In the genomic region with DNA sequence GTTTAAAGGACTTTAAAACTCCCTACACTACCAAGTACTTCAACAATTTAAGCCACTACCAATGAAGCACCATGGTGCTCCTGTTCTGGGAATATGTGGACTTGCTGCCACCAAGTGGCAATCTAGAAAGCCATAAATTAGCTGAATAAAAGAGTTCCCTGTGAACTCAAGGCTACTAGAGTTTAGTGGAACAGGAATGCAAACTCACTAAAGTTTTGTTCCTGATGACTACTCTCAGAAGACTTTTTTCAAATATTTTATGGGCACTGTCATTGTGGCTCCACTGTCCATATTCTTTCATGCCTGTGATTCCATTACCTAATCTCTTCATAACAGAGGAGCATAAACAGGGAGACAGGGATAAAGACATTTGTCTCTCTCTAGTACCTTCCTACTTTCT, we compare ENCODE assay signal across 8 cellular contexts.
DNase-seq lines count a peak whose midpoint lies in the region; ATAC-seq and TF ChIP-seq lines count a peak whose summit lies in the region.

No MANE protein-coding gene starts in this region.

- ATAC-seq in HG03442 (IDR thresholded peaks at IDR 0.05; ENCODE audit: unreplicated experiment) (peak; percentile 45), HG03025 (IDR thresholded peaks at IDR 0.05; ENCODE audit: low FRiP score, unreplicated experiment) (no peak)

- TF ChIP-seq CTCF in right atrium auricular region (IDR thresholded peaks at IDR 0.05): peak; percentile 27 to 81

- peaks cover 0 to 9% of the 10 kb centered on the region in 2 donors for H3K4me1 ChIP-seq in right atrium auricular region

- DNase-seq in D341Med (ENCODE audit: low spot score) (peak; percentile 49), NCI-H82 treated with DMSO at 0.1 percent for 48 hours (lab: John Stamatoyannopoulos, UW; ENCODE audit: unreplicated experiment) (peak; percentile 48), amygdala (lab: John Stamatoyannopoulos, UW) (peak in 29 of 56 donors; percentile 1 to 79 (median 21)), right atrium auricular region (ENCODE audit: low spot score) (no peak), renal cortical epithelial cell (ENCODE audit: low read depth) (peak; percentile 93), 8988T (no peak)

- H3K9me3 ChIP-seq in right atrium auricular region: no peaks in the 10 kb centered on the region

- no peaks in the 10 kb centered on the region for H3K36me3 ChIP-seq in right atrium auricular region

- H3K27me3 ChIP-seq in right atrium auricular region: no peaks in the 10 kb centered on the region

- H3K27ac ChIP-seq in right atrium auricular region: no peak overlapping the region

- H3K4me3 ChIP-seq in right atrium auricular region: no peak overlapping the region

Comparison
In these comparisons a context has a peak if more than half of its experiments do, and no peak if none do; other contexts are left out.
1. DNase-seq: peak in D341Med (single experiment), NCI-H82 treated with DMSO at 0.1 percent for 48 hours (single experiment), amygdala (29 of 56) and renal cortical epithelial cell (single experiment); none in right atrium auricular region (single experiment) and 8988T (single experiment).